In the genomic region with DNA sequence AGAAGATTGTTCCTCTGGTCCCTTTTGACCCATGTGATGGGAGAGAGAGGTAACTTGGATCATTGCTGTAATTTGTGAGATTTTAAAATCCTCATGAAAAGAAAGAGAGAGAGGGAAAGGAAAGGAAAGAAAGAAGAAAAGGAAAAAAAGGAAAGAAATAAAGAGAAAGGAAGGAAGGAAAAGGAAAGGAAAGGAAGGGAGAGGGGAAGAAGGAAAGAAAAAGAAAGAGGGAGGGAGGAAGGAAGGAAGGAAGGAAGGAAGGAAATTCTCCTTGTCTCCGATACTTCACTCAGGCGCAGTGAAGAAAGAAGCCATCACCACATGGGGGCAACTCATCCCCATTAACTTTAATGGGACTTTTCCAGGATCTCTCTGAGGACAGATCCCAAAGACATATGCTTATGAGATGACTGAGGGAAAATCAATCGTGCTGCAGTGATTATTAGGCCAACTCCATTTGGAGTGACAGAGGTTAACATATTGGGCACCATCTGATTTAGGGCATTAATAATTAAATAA, we compare ENCODE assay signal across 14 cellular contexts.
"Had no signal": no experiment of that assay in that cellular context is flagged by ENCODE, and none has a peak within 500 bp of the region (broad histone marks: within the 10 kb centered on the region; RNA-seq: fewer than 3 reads in every experiment).

No MANE protein-coding gene starts in this region.

- H3K4me3 ChIP-seq: left ventricle myocardium inferior, upper lobe of right lung had no signal

- DNase-seq: activated CD4-positive, alpha-beta memory T cell treated with anti-CD3 and anti-CD28 coated beads for 36 hours; activated CD8-positive, alpha-beta memory T cell treated with anti-CD3 and anti-CD28 coated beads, Interleukin-2, amount 10 ng/mL, durations not matched to agents 7 days and 5 days; activated naive CD4-positive, alpha-beta T cell treated with anti-CD3 and anti-CD28 coated beads, Interleukin-2, amount 10 ng/mL, durations not matched to agents 7 days and 5 days; activated T-cell treated with anti-CD3 and anti-CD28 coated beads, Interleukin-2, amount 50 U/mL, for 24 hours; left ventricle myocardium inferior; naive thymus-derived CD8-positive, alpha-beta T cell; stimulated activated CD4-positive, alpha-beta T cell treated with anti-CD3 and anti-CD28 coated beads, Interleukin-1b, Interleukin-23, amount 100 ng/mL, for 48 hours; stimulated activated naive CD8-positive, alpha-beta T cell treated with anti-CD3 and anti-CD28 coated beads, Interleukin-15, amount 100 ng/mL, for 72 hours; T-helper 9 cell; upper lobe of right lung had no signal

- H3K27ac ChIP-seq: left ventricle myocardium inferior, neutrophil, parathyroid adenoma, upper lobe of right lung had no signal

- H3K36me3 Mint-ChIP-seq: activated CD4-positive, alpha-beta memory T cell treated with anti-CD3 and anti-CD28 coated beads for 36 hours; activated CD8-positive, alpha-beta memory T cell treated with anti-CD3 and anti-CD28 coated beads, Interleukin-2, amount 10 ng/mL, durations not matched to agents 7 days and 5 days; activated naive CD4-positive, alpha-beta T cell treated with anti-CD3 and anti-CD28 coated beads, Interleukin-2, amount 10 ng/mL, durations not matched to agents 7 days and 5 days; memory B cell; naive thymus-derived CD8-positive, alpha-beta T cell had no signal

- H3K9ac ChIP-seq: parathyroid adenoma had no signal

- H3K36me3 ChIP-seq: left ventricle myocardium inferior, neutrophil, upper lobe of right lung had no signal

- H3K27me3 ChIP-seq: upper lobe of right lung had no signal

- H3K9me3 Mint-ChIP-seq: activated CD4-positive, alpha-beta memory T cell treated with anti-CD3 and anti-CD28 coated beads for 36 hours; activated naive CD4-positive, alpha-beta T cell treated with anti-CD3 and anti-CD28 coated beads, Interleukin-2, amount 10 ng/mL, durations not matched to agents 7 days and 5 days; activated T-cell treated with anti-CD3 and anti-CD28 coated beads, Interleukin-2, amount 50 U/mL, for 24 hours; memory B cell; naive thymus-derived CD8-positive, alpha-beta T cell; stimulated activated naive CD8-positive, alpha-beta T cell treated with anti-CD3 and anti-CD28 coated beads, Interleukin-15, amount 100 ng/mL, for 72 hours had no signal

- H3K27ac Mint-ChIP-seq: activated CD4-positive, alpha-beta memory T cell treated with anti-CD3 and anti-CD28 coated beads for 36 hours; activated CD8-positive, alpha-beta memory T cell treated with anti-CD3 and anti-CD28 coated beads, Interleukin-2, amount 10 ng/mL, durations not matched to agents 7 days and 5 days; activated naive CD4-positive, alpha-beta T cell treated with anti-CD3 and anti-CD28 coated beads, Interleukin-2, amount 10 ng/mL, durations not matched to agents 7 days and 5 days; activated T-cell treated with anti-CD3 and anti-CD28 coated beads, Interleukin-2, amount 50 U/mL, for 24 hours; memory B cell had no signal

- ATAC-seq: activated CD8-positive, alpha-beta memory T cell treated with anti-CD3 and anti-CD28 coated beads, Interleukin-2, amount 10 ng/mL, durations not matched to agents 7 days and 5 days; esophagus mucosa; naive thymus-derived CD8-positive, alpha-beta T cell; stimulated activated naive CD8-positive, alpha-beta T cell treated with anti-CD3 and anti-CD28 coated beads, Interleukin-15, amount 100 ng/mL, for 72 hours had no signal

- H3K79me2 ChIP-seq: parathyroid adenoma had no signal

- H2AFZ ChIP-seq: parathyroid adenoma had no signal

- H3K4me3 Mint-ChIP-seq: activated CD4-positive, alpha-beta memory T cell treated with anti-CD3 and anti-CD28 coated beads for 36 hours; activated CD8-positive, alpha-beta memory T cell treated with anti-CD3 and anti-CD28 coated beads, Interleukin-2, amount 10 ng/mL, durations not matched to agents 7 days and 5 days; activated naive CD4-positive, alpha-beta T cell treated with anti-CD3 and anti-CD28 coated beads, Interleukin-2, amount 10 ng/mL, durations not matched to agents 7 days and 5 days; activated T-cell treated with anti-CD3 and anti-CD28 coated beads, Interleukin-2, amount 50 U/mL, for 24 hours; memory B cell; naive thymus-derived CD8-positive, alpha-beta T cell; stimulated activated naive CD8-positive, alpha-beta T cell treated with anti-CD3 and anti-CD28 coated beads, Interleukin-15, amount 100 ng/mL, for 72 hours had no signal

- H3K9me3 ChIP-seq: left ventricle myocardium inferior, neutrophil, upper lobe of right lung had no signal
